14 cellular contexts compared by ENCODE assay signal in genomic region chr4:94240384-94240783, GRCh38. TPM values are rescaled to one million over a fixed set of nuclear protein-coding genes. Genes with fewer than 3 reads are reported as not detected.
DNase-seq lines count a peak whose midpoint lies in the region; ATAC-seq and TF ChIP-seq lines count a peak whose summit lies in the region.
"Had no signal": no experiment of that assay in that cellular context is flagged by ENCODE, and none has a peak within 500 bp of the region (broad histone marks: within the 10 kb centered on the region; RNA-seq: fewer than 3 reads in every experiment).

No MANE protein-coding gene starts in this region.

- no peak overlapping the region for H3K9ac ChIP-seq in IMR-90 (ENCODE audit: low read depth, low read length)
- H3K9ac ChIP-seq: BLaER1 treated with 17β-estradiol and CSF1 and Interleukin-3, amounts not matched to agents 10 nM and 100 nM; GM23248 had no signal

- H2AK5ac ChIP-seq in IMR-90 (ENCODE audit: low read depth, low read length), result no peak overlapping the region

- no peak overlapping the region for H3K4me3 ChIP-seq in IMR-90 (ENCODE audit: insufficient read depth, low read depth, low read length)
- H3K4me3 ChIP-seq: BLaER1 treated with 17β-estradiol and CSF1 and Interleukin-3, amounts not matched to agents 10 nM and 100 nM; GM23248; HAP-1 had no signal

- no peak overlapping the region for H3K4me3 Mint-ChIP-seq in activated naive CD4-positive, alpha-beta T cell treated with anti-CD3 and anti-CD28 coated beads for 36 hours
- H3K4me3 Mint-ChIP-seq in chondrocyte (ENCODE audit: unreplicated experiment), result no peak overlapping the region
- H3K4me3 Mint-ChIP-seq in stimulated activated naive B cell treated with anti-CD40 and anti-IgM and Interleukin-4, amounts not matched to agents 10 μg/mL and 1 μg/mL and 100 μg/mL, for 72 hours, result no peak overlapping the region
- H3K4me3 Mint-ChIP-seq: B cell; CD8-positive, alpha-beta memory T cell had no signal

- no peak overlapping the region for H3K18ac ChIP-seq in IMR-90 (ENCODE audit: low read depth, low read length)

- no peak overlapping the region for H2BK15ac ChIP-seq in IMR-90 (ENCODE audit: low read depth, low read length)

- no peak overlapping the region for H3K27ac ChIP-seq in IMR-90 (ENCODE audit: insufficient read depth, low read length)
- H3K27ac ChIP-seq: BLaER1 treated with 17β-estradiol and CSF1 and Interleukin-3, amounts not matched to agents 10 nM and 100 nM; GM23248 had no signal

- no peaks in the 10 kb centered on the region for H3K27me3 ChIP-seq in IMR-90 (ENCODE audit: control insufficient read depth, insufficient read depth, low read length)
- H3K27me3 ChIP-seq: BLaER1 treated with 17β-estradiol and CSF1 and Interleukin-3, amounts not matched to agents 10 nM and 100 nM had no signal

- H3K56ac ChIP-seq in IMR-90 (ENCODE audit: extremely low read depth, insufficient read depth, low read length), result no peak overlapping the region

- no peak for DNase-seq in activated naive CD4-positive, alpha-beta T cell treated with anti-CD3 and anti-CD28 coated beads for 36 hours
- no peak for DNase-seq in activated naive CD4-positive, alpha-beta T cell treated with anti-CD3 and anti-CD28 coated beads, Interleukin-2, amount 50 U/mL, for 72 hours (ENCODE audit: low spot score in 2 of 2)
- DNase-seq in IMR-90 (peak; percentile 17), chondrocyte (ENCODE audit: low spot score) (no peak), UCSD-AML1 (lab: John Stamatoyannopoulos, UW; ENCODE audit: unreplicated experiment) (no peak)
- DNase-seq in stimulated activated naive B cell treated with anti-CD40 and anti-IgM and Interleukin-4, amounts not matched to agents 10 μg/mL and 1 μg/mL and 100 μg/mL, for 72 hours, result no peak
- DNase-seq: CD8-positive, alpha-beta memory T cell; COR-L47; DMS 273 treated with DMSO at 0.1 percent for 48 hours; GM23248 had no signal

- intact Hi-C loops in activated naive CD4-positive, alpha-beta T cell treated with anti-CD3 and anti-CD28 coated beads for 36 hours (cut with micrococcal nuclease), result no loop called here
- intact Hi-C loops in IMR-90 (cut with micrococcal nuclease), result no loop called here

- H4K91ac ChIP-seq in IMR-90 (ENCODE audit: insufficient read depth, low read depth, low read length), result no peak overlapping the region

- H2BK120ac ChIP-seq in IMR-90 (ENCODE audit: low read depth, low read length), result no peak overlapping the region

- H2AFZ ChIP-seq in IMR-90 (replicated peaks; ENCODE audit: low read length, poor library complexity), result no peak overlapping the region
- H2AFZ ChIP-seq: GM23248 had no signal

- H3K4me1 Mint-ChIP-seq in activated naive CD4-positive, alpha-beta T cell treated with anti-CD3 and anti-CD28 coated beads for 36 hours (ENCODE audit: low read depth), result no peaks in the 10 kb centered on the region
- peaks cover 13% of the 10 kb centered on the region for H3K4me1 Mint-ChIP-seq in chondrocyte (ENCODE audit: low read depth)
- peaks cover 0 to 4% of the 10 kb centered on the region in 2 donors for H3K4me1 Mint-ChIP-seq in stimulated activated naive B cell treated with anti-CD40 and anti-IgM and Interleukin-4, amounts not matched to agents 10 μg/mL and 1 μg/mL and 100 μg/mL, for 72 hours

- H3K4me1 ChIP-seq in IMR-90 (ENCODE audit: control insufficient read depth, insufficient read depth, low read length), result peaks cover 2% of the 10 kb centered on the region; the same call in 1 of the 2 replicates
- H3K4me1 ChIP-seq: BLaER1 treated with 17β-estradiol and CSF1 and Interleukin-3, amounts not matched to agents 10 nM and 100 nM; HAP-1 had no signal

- H3K27me3 Mint-ChIP-seq in activated naive CD4-positive, alpha-beta T cell treated with anti-CD3 and anti-CD28 coated beads for 36 hours (ENCODE audit: low read depth), result no peaks in the 10 kb centered on the region
- H3K27me3 Mint-ChIP-seq in chondrocyte (ENCODE audit: low read depth), result no peaks in the 10 kb centered on the region
- no peaks in the 10 kb centered on the region for H3K27me3 Mint-ChIP-seq in stimulated activated naive B cell treated with anti-CD40 and anti-IgM and Interleukin-4, amounts not matched to agents 10 μg/mL and 1 μg/mL and 100 μg/mL, for 72 hours
- H3K27me3 Mint-ChIP-seq: B cell; CD8-positive, alpha-beta memory T cell had no signal

- H3K9me3 Mint-ChIP-seq in activated naive CD4-positive, alpha-beta T cell treated with anti-CD3 and anti-CD28 coated beads for 36 hours, result no peaks in the 10 kb centered on the region
- no peaks in the 10 kb centered on the region for H3K9me3 Mint-ChIP-seq in activated naive CD4-positive, alpha-beta T cell treated with anti-CD3 and anti-CD28 coated beads, Interleukin-2, amount 50 U/mL, for 72 hours
- H3K9me3 Mint-ChIP-seq in chondrocyte (ENCODE audit: low read depth), result no peaks in the 10 kb centered on the region
- no peaks in the 10 kb centered on the region for H3K9me3 Mint-ChIP-seq in stimulated activated naive B cell treated with anti-CD40 and anti-IgM and Interleukin-4, amounts not matched to agents 10 μg/mL and 1 μg/mL and 100 μg/mL, for 72 hours
- H3K9me3 Mint-ChIP-seq: CD8-positive, alpha-beta memory T cell had no signal

- H3K9me3 ChIP-seq in IMR-90 (ENCODE audit: control insufficient read depth, insufficient read depth, low read length), result no peaks in the 10 kb centered on the region
- H3K9me3 ChIP-seq: BLaER1 treated with 17β-estradiol and CSF1 and Interleukin-3, amounts not matched to agents 10 nM and 100 nM; HAP-1 had no signal

- no peak for ATAC-seq in activated naive CD4-positive, alpha-beta T cell treated with anti-CD3 and anti-CD28 coated beads, Interleukin-2, amount 50 U/mL, for 72 hours
- peak; percentile 73 for ATAC-seq in IMR-90 (ENCODE audit: low read depth)
- no peak for ATAC-seq in stimulated activated naive B cell treated with anti-CD40 and anti-IgM and Interleukin-4, amounts not matched to agents 10 μg/mL and 1 μg/mL and 100 μg/mL, for 72 hours (replicated peaks)
- ATAC-seq in HG03432 (IDR thresholded peaks at IDR 0.05; ENCODE audit: unreplicated experiment), result no peak

- no peak for TF ChIP-seq POLR2A in IMR-90 (IDR thresholded peaks at IDR 0.05; ENCODE audit: low read depth, low read length)

- CTCF ChIA-PET in activated naive CD4-positive, alpha-beta T cell treated with anti-CD3 and anti-CD28 coated beads for 36 hours (lab: Charles Lee), result no interaction called here
- CTCF ChIA-PET in IMR-90 (lab: Yijun Ruan, JAX), result no interaction called here

- TF ChIP-seq RAD21 in IMR-90 (IDR thresholded peaks at IDR 0.05; ENCODE audit: low read length), result no peak

- no peak overlapping the region for H2AK9ac ChIP-seq in IMR-90 (replicated peaks; ENCODE audit: low read depth, low read length, poor library complexity)

- H3K9me1 ChIP-seq in IMR-90 (ENCODE audit: insufficient read depth, low read length), result peaks cover 3% of the 10 kb centered on the region; the same call in 1 of the 2 replicates

- TF ChIP-seq CTCF in IMR-90 (conservative IDR thresholded peaks at IDR 0.05; ENCODE audit: low read depth, low read length) (no peak), chondrocyte (IDR thresholded peaks at IDR 0.05) (no peak)

- no peak overlapping the region for H2BK20ac ChIP-seq in IMR-90 (ENCODE audit: low read depth, low read length)

- POLR2A ChIA-PET in IMR-90 (lab: Charles Lee; ENCODE audit: unreplicated experiment), result no interaction called here

- H4K8ac ChIP-seq in IMR-90 (ENCODE audit: low read depth in 2 of 2, low read length in 2 of 2), result no peak overlapping the region

- peak overlapping the region; percentile 2 for H3K27ac Mint-ChIP-seq in activated naive CD4-positive, alpha-beta T cell treated with anti-CD3 and anti-CD28 coated beads for 36 hours
- no peak overlapping the region for H3K27ac Mint-ChIP-seq in activated naive CD4-positive, alpha-beta T cell treated with anti-CD3 and anti-CD28 coated beads, Interleukin-2, amount 50 U/mL, for 72 hours
- peak overlapping the region; percentile 13 for H3K27ac Mint-ChIP-seq in chondrocyte (ENCODE audit: unreplicated experiment)
- H3K27ac Mint-ChIP-seq in stimulated activated naive B cell treated with anti-CD40 and anti-IgM and Interleukin-4, amounts not matched to agents 10 μg/mL and 1 μg/mL and 100 μg/mL, for 72 hours, result peak overlapping the region; percentile 10
- H3K27ac Mint-ChIP-seq: B cell had no signal

- no peak overlapping the region for H4K5ac ChIP-seq in IMR-90 (ENCODE audit: low read depth, low read length)

- H3K36me3 ChIP-seq in IMR-90 (ENCODE audit: control insufficient read depth, insufficient read depth, low read length), result peaks cover 15% of the 10 kb centered on the region

- no peak overlapping the region for H3K23ac ChIP-seq in IMR-90 (ENCODE audit: low read depth, low read length)

- dilution Hi-C loops in IMR-90 (cut with HindIII; ENCODE audit: low sequenced_read_pairs, unreplicated experiment), result no loop called here

- H3K79me1 ChIP-seq in IMR-90 (ENCODE audit: low read depth in 1 of 2, low read length in 2 of 2), result peaks cover 5 to 9% of the 10 kb centered on the region in 2 experiments; a peak in 3 of 4 replicates

- H3K14ac ChIP-seq in IMR-90 (replicated peaks; ENCODE audit: low read depth, low read length), result no peak overlapping the region

- BruUV-seq in IMR-90 (replicated peaks; lab: Mats Ljungman, UMichigan), result no TSS peak

- H4K20me1 ChIP-seq in IMR-90 (ENCODE audit: insufficient read depth, low read length), result no peaks in the 10 kb centered on the region

- no peak overlapping the region for H3K4me2 ChIP-seq in IMR-90 (ENCODE audit: low read depth, low read length)
- H3K4me2 ChIP-seq: BLaER1 treated with 17β-estradiol and CSF1 and Interleukin-3, amounts not matched to agents 10 nM and 100 nM had no signal

- in situ Hi-C loops in IMR-90 (cut with MboI; ENCODE audit: low sequenced_read_pairs), result no loop called here

- H3K36me3 Mint-ChIP-seq in activated naive CD4-positive, alpha-beta T cell treated with anti-CD3 and anti-CD28 coated beads for 36 hours (ENCODE audit: low read depth), result peaks cover 19% of the 10 kb centered on the region
- H3K36me3 Mint-ChIP-seq in activated naive CD4-positive, alpha-beta T cell treated with anti-CD3 and anti-CD28 coated beads, Interleukin-2, amount 50 U/mL, for 72 hours, result peaks cover 5 to 7% of the 10 kb centered on the region in 2 donors
- H3K36me3 Mint-ChIP-seq in chondrocyte (ENCODE audit: low read depth), result peaks cover 23% of the 10 kb centered on the region
- H3K36me3 Mint-ChIP-seq in stimulated activated naive B cell treated with anti-CD40 and anti-IgM and Interleukin-4, amounts not matched to agents 10 μg/mL and 1 μg/mL and 100 μg/mL, for 72 hours, result peaks cover 29 to 41% of the 10 kb centered on the region in 2 donors

- no peak overlapping the region for H3K4ac ChIP-seq in IMR-90 (ENCODE audit: low read depth, low read length)

- H2BK5ac ChIP-seq in IMR-90 (ENCODE audit: low read depth, low read length, poor library complexity, severe bottlenecking), result no peak overlapping the region

RNA-seq across cellular contexts. Expression of gene SMARCAD1, which starts 32.7 kb away (rescaled TPM):
- 10 to 100 TPM; 20.4 to 20.7 TPM for total RNA-seq in activated naive CD4-positive, alpha-beta T cell treated with anti-CD3 and anti-CD28 coated beads for 36 hours
- total RNA-seq in activated naive CD4-positive, alpha-beta T cell treated with anti-CD3 and anti-CD28 coated beads, Interleukin-2, amount 50 U/mL, for 72 hours, result 10 to 100 TPM; 22.2 to 38.3 TPM
- total RNA-seq in IMR-90 (2012; rRNA removed), result 35.3 and 45.3 TPM in 2 replicates
- polyA plus RNA-seq in IMR-90 (2012; rRNA removed), result 10.5 and 12.3 TPM in 2 replicates
- polyA plus RNA-seq in IMR-90 (2012; cell fraction: cytosol; rRNA removed), result 1.1 and 1.5 TPM in 2 replicates
- 2.7 and 24.2 TPM in 2 replicates for polyA plus RNA-seq in IMR-90 (2012; cell fraction: nucleus; rRNA removed; ENCODE audit: low replicate concordance)
- total RNA-seq in chondrocyte, result 24.4 to 30.5 TPM (median 26.1 TPM) in 3 replicates

Comparison
In these comparisons a context has a peak if more than half of its experiments do, and no peak if none do; other contexts are left out.
1. H3K27ac Mint-ChIP-seq: peak in activated naive CD4-positive, alpha-beta T cell treated with anti-CD3 and anti-CD28 coated beads for 36 hours (single experiment), chondrocyte (single experiment) and stimulated activated naive B cell treated with anti-CD40 and anti-IgM and Interleukin-4, amounts not matched to agents 10 μg/mL and 1 μg/mL and 100 μg/mL, for 72 hours (single experiment); none in activated naive CD4-positive, alpha-beta T cell treated with anti-CD3 and anti-CD28 coated beads, Interleukin-2, amount 50 U/mL, for 72 hours (0 of 2).